ENCODE assay signal across 18 cellular contexts in genomic region chr16:53844796-53845195, GRCh38.
A peak's percentile ranks its signal among the peaks of the same experiment; 100 is the strongest.
DNase-seq lines count a peak whose midpoint lies in the region; ATAC-seq, FAIRE-seq and TF ChIP-seq lines count a peak whose summit lies in the region.
"Had no signal": no experiment of that assay in that cellular context is flagged by ENCODE, and none has a peak within 500 bp of the region (broad histone marks: within the 10 kb centered on the region; RNA-seq: fewer than 3 reads in every experiment).

No MANE protein-coding gene starts in this region.

- H3K9me3 ChIP-seq in DND-41 (ENCODE audit: insufficient read depth, low read length, severe bottlenecking), result no peaks in the 10 kb centered on the region

- peaks cover 13% of the 10 kb centered on the region for H3K79me2 ChIP-seq in DND-41 (ENCODE audit: insufficient read depth, low read length)

- no peaks in the 10 kb centered on the region for H3K27me3 ChIP-seq in DND-41 (ENCODE audit: insufficient read depth, low read length, poor library complexity)

- H2AFZ ChIP-seq in DND-41 (ENCODE audit: low read depth, low read length), result no peak overlapping the region

- TF ChIP-seq CTCF in DND-41 (IDR thresholded peaks at IDR 0.05; ENCODE audit: borderline replicate concordance, extremely low read depth, low read length, poor library complexity, severe bottlenecking), result no peak

- in situ Hi-C loops in SK-MEL-5 (cut with HindIII; ENCODE audit: low pct_unique_long_range_greater_than_20kb, low sequenced_read_pairs), result no loop called here

- intact Hi-C loops in sciatic nerve (cut with DNase I), result loop anchor here (5.0 kb wide), 1 partner anchor 492 kb away; no protein-coding TSS in a partner anchor

- peak overlapping the region; percentile 48 for H3K4me2 ChIP-seq in DND-41 (ENCODE audit: insufficient read depth, low read length)

- no peaks in the 10 kb centered on the region for H4K20me1 ChIP-seq in DND-41 (ENCODE audit: insufficient read depth, low read length)

- peak; percentile 95 for FAIRE-seq in frontal cortex (lab: Jason Lieb, UNC)
- FAIRE-seq: G401.6, GM12892, GM19239 had no signal

- H3K36me3 ChIP-seq in DND-41 (ENCODE audit: insufficient read depth, low read length), result no peaks in the 10 kb centered on the region

- DNase-seq in DND-41 (peak; percentile 53), SK-MEL-5 (ENCODE audit: low read depth, low spot score) (peak; percentile 63), frontal cortex (ENCODE audit: low spot score in 2 of 2) (no peak), sciatic nerve (ENCODE audit: low spot score) (no peak), ecto neural progenitor cell (ENCODE audit: low spot score) (no peak), NCI-H748 (lab: John Stamatoyannopoulos, UW; ENCODE audit: unreplicated experiment) (no peak), epidermal melanocyte (ENCODE audit: insufficient read length, low spot score) (no peak)
- DNase-seq: Calu3; CD4-positive, CD25-positive, alpha-beta regulatory T cell; DMS79; HCEC 1CT; NCI-H1048; NCI-H146; NCI-H345; NCI-H526 treated with DMSO at 0.1 percent for 48 hours had no signal

- peaks cover 76% of the 10 kb centered on the region for H3K4me1 ChIP-seq in DND-41 (ENCODE audit: insufficient read depth, low read length)

- ATAC-seq in DND-41 (ENCODE audit: insufficient read depth, low read depth) (peak; percentile 72), sciatic nerve (peak; percentile 65)

- peak overlapping the region in 1 of 2 experiments; percentile 5; a peak in 1 of 4 replicates for H3K4me3 ChIP-seq in DND-41 (ENCODE audit: low read depth in 1 of 2, low read length in 2 of 2)

- H3K27ac ChIP-seq in DND-41 (ENCODE audit: low read length), result peak overlapping the region; percentile 86

- peak overlapping the region; percentile 38 for H3K9ac ChIP-seq in DND-41 (ENCODE audit: low read depth, low read length)

Comparison
In these comparisons a context has a peak if more than half of its experiments do, and no peak if none do; other contexts are left out.
1. DNase-seq: peak in DND-41 (single experiment) and SK-MEL-5 (single experiment); none in frontal cortex (0 of 2), sciatic nerve (single experiment), ecto neural progenitor cell (single experiment), NCI-H748 (single experiment) and epidermal melanocyte (single experiment).